8 cellular contexts compared by ENCODE assay signal in genomic region chr9:21996438-21996837, GRCh38. TPM values are rescaled to one million over a fixed set of nuclear protein-coding genes. Genes with fewer than 3 reads are reported as not detected.
A peak's percentile ranks its signal among the peaks of the same experiment; 100 is the strongest.
DNase-seq lines count a peak whose midpoint lies in the region; ATAC-seq and TF ChIP-seq lines count a peak whose summit lies in the region.

No MANE protein-coding gene starts in this region.

- no peak overlapping the region for H4K8ac ChIP-seq in trophoblast cell (ENCODE audit: low read depth, low read length)

- H3K79me1 ChIP-seq in trophoblast cell (ENCODE audit: low read length), result peaks cover 5% of the 10 kb centered on the region

- intact Hi-C loops in spleen (cut with DNase I; ENCODE audit: low total_unique reads), result loop anchor here (5.0 kb wide), 1 partner anchor 184 kb away; no protein-coding TSS in a partner anchor

- H3K14ac ChIP-seq in trophoblast cell (ENCODE audit: low read length), result no peak overlapping the region

- DNase-seq in COLO668 (lab: John Stamatoyannopoulos, UW; ENCODE audit: unreplicated experiment), result peak; percentile 54
- peak in 39 of 76 experiments; percentile 8 to 67 (median 36) for DNase-seq in HUDEP-2 (lab: John Stamatoyannopoulos, UW; ENCODE audit: unreplicated experiment in 76 of 76)
- no peak for DNase-seq in SK-N-MC (ENCODE audit: low read depth, low spot score)
- no peak for DNase-seq in spleen
- DNase-seq in KG1 (lab: John Stamatoyannopoulos, UW), result no peak
- DNase-seq in trophoblast cell, result no peak

- no peak overlapping the region for H3K23ac ChIP-seq in trophoblast cell (ENCODE audit: low read length)

- peak overlapping the region; percentile 88 for H3K9ac ChIP-seq in SK-N-MC (ENCODE audit: insufficient read length)
- H3K9ac ChIP-seq in iPS-15b (ENCODE audit: low read depth, low read length), result no peak overlapping the region
- H3K9ac ChIP-seq in trophoblast cell (ENCODE audit: low read length), result no peak overlapping the region

- no peak for ATAC-seq in GM19023 (IDR thresholded peaks at IDR 0.05; ENCODE audit: unreplicated experiment)

- H3K27me3 ChIP-seq in iPS-15b (ENCODE audit: control insufficient read depth, insufficient read depth, low read length), result peaks cover 93% of the 10 kb centered on the region
- peaks cover 0 to 30% (median 4%) of the 10 kb centered on the region in 7 donors for H3K27me3 ChIP-seq in spleen (replicated peaks in 1 of 7)
- peaks cover 15% of the 10 kb centered on the region for H3K27me3 ChIP-seq in trophoblast cell (ENCODE audit: insufficient read depth, low read length)

- no peak overlapping the region for H2BK12ac ChIP-seq in trophoblast cell (ENCODE audit: low read length)

- no peak overlapping the region for H3K18ac ChIP-seq in trophoblast cell (ENCODE audit: low read length)

- peaks cover 6% of the 10 kb centered on the region for H3K79me2 ChIP-seq in trophoblast cell (ENCODE audit: control insufficient read depth, insufficient read depth, low read length, poor library complexity)

- H2BK120ac ChIP-seq in trophoblast cell (ENCODE audit: insufficient read depth, low read length, poor library complexity), result no peak overlapping the region

- no peak overlapping the region for H3K4ac ChIP-seq in trophoblast cell (ENCODE audit: low read depth, low read length)

- peak overlapping the region; percentile 95 for H3K4me3 ChIP-seq in SK-N-MC
- H3K4me3 ChIP-seq in iPS-15b (ENCODE audit: low read depth, low read length), result peak overlapping the region; percentile 72
- H3K4me3 ChIP-seq in spleen, result peak overlapping the region in 3 of 8 donors; percentile 80 to 92 (median 86)
- no peak overlapping the region for H3K4me3 ChIP-seq in trophoblast cell (ENCODE audit: low read depth, low read length)

- H3K27ac ChIP-seq in SK-N-MC (peak overlapping the region; percentile 97; the same call in 1 of the 2 replicates), spleen (no peak overlapping the region), trophoblast cell (ENCODE audit: low read depth, low read length) (no peak overlapping the region)

- TF ChIP-seq CTCF in spleen (IDR thresholded peaks at IDR 0.05 in 8 of 11, conservative IDR thresholded peaks at IDR 0.05 in 3 of 11), result no peak

- H4K91ac ChIP-seq in trophoblast cell (ENCODE audit: low read depth, low read length), result no peak overlapping the region

- H3K4me2 ChIP-seq in trophoblast cell (ENCODE audit: low read length), result no peak overlapping the region

- no peak overlapping the region for H2BK5ac ChIP-seq in trophoblast cell (ENCODE audit: low read depth, low read length, poor library complexity)

- WGBS in spleen, 5 donors, result 41 to 66% (median 49%) methylated on average over 9 of the region's 9 CpGs
- no CpG with 5 or more reads among the region's 9 CpGs for WGBS in trophoblast cell (ENCODE audit: extremely low coverage, insufficient coverage, insufficient read length)

- H3K4me1 ChIP-seq in iPS-15b (ENCODE audit: control insufficient read depth, insufficient read depth, low read length), result peaks cover 13% of the 10 kb centered on the region
- H3K4me1 ChIP-seq in spleen, result peaks cover 7 to 44% (median 24%) of the 10 kb centered on the region in 6 donors
- H3K4me1 ChIP-seq in trophoblast cell (ENCODE audit: control insufficient read depth in 1 of 2, insufficient read depth in 2 of 2, low read length in 2 of 2), result peaks cover 6 to 10% of the 10 kb centered on the region in 2 experiments

- H3K36me3 ChIP-seq in SK-N-MC (ENCODE audit: insufficient read depth, low read length), result 0 out of 2 replicates have a peak, but pooled peaks cover 4% of the 10 kb centered on the region
- H3K36me3 ChIP-seq in iPS-15b (ENCODE audit: control insufficient read depth, insufficient read depth, low read length), result no peaks in the 10 kb centered on the region
- H3K36me3 ChIP-seq in spleen, result no peaks in the 10 kb centered on the region
- H3K36me3 ChIP-seq in trophoblast cell (ENCODE audit: control insufficient read depth in 1 of 2, insufficient read depth in 2 of 2, low read length in 2 of 2), result no peaks in the 10 kb centered on the region

- H3K9me3 ChIP-seq in SK-N-MC (ENCODE audit: low read depth, low read length) (no peaks in the 10 kb centered on the region), iPS-15b (ENCODE audit: control insufficient read depth, insufficient read depth, low read length) (no peaks in the 10 kb centered on the region), spleen (no peaks in the 10 kb centered on the region), trophoblast cell (ENCODE audit: insufficient read depth, low read depth, low read length) (peaks cover 2% of the 10 kb centered on the region)

- no peak overlapping the region for H4K12ac ChIP-seq in trophoblast cell (ENCODE audit: low read depth, low read length)

- TF ChIP-seq POLR2A in spleen (IDR thresholded peaks at IDR 0.05), result no peak

- no peak overlapping the region for H2AK5ac ChIP-seq in trophoblast cell (ENCODE audit: low read length)

- no peak overlapping the region for H2AFZ ChIP-seq in trophoblast cell (ENCODE audit: insufficient read depth, low read length, poor library complexity)

RNA-seq across cellular contexts. Expression of gene CDKN2B-AS1, which starts 1.8 kb away (rescaled TPM):
- 1 to 10 TPM; 2.1 to 6.6 (median 3.1) TPM for total RNA-seq in spleen
- 1 to 10 TPM in 2 of 3 donors, under 1 TPM in 1; 0.90 to 1.9 (median 1.0) TPM for polyA plus RNA-seq in spleen
- 0.47 and 0.58 TPM in 2 replicates for polyA plus RNA-seq in trophoblast cell (2013)

RNA-seq across cellular contexts. Expression of gene CDKN2A, which starts 2.2 kb away (rescaled TPM):
- total RNA-seq in spleen, result 10 to 100 TPM in 2 of 7 donors, 1 to 10 TPM in 5; 2.3 to 19.7 (median 7.5) TPM
- 10 to 100 TPM in 1 of 3 donors, 1 to 10 TPM in 2; 4.0 to 10.2 (median 4.6) TPM for polyA plus RNA-seq in spleen
- polyA plus RNA-seq in trophoblast cell (2013), result 9.6 and 11.0 TPM in 2 replicates

RNA-seq across cellular contexts. Expression of gene CDKN2B, which starts 12.7 kb away (rescaled TPM):
- total RNA-seq in spleen, result 10 to 100 TPM in 5 of 7 donors, 1 to 10 TPM in 2; 6.9 to 25.7 (median 12.7) TPM
- 1 to 10 TPM; 1.5 to 4.4 (median 1.6) TPM for polyA plus RNA-seq in spleen
- 43.3 and 45.4 TPM in 2 replicates for polyA plus RNA-seq in trophoblast cell (2013)

Comparison
In these comparisons a context has a peak if more than half of its experiments do, and no peak if none do; other contexts are left out.
1. DNase-seq: peak in COLO668 (single experiment) and HUDEP-2 (39 of 76); none in SK-N-MC (single experiment), spleen (single experiment), KG1 (single experiment) and trophoblast cell (0 of 2).